11 cellular contexts compared by ENCODE assay signal in genomic region chr12:31353730-31354708, GRCh38. TPM values are rescaled to one million over a fixed set of nuclear protein-coding genes. Genes with fewer than 3 reads are reported as not detected.
DNase-seq lines count a peak whose midpoint lies in the region; ATAC-seq and TF ChIP-seq lines count a peak whose summit lies in the region.
"Had no signal": no experiment of that assay in that cellular context is flagged by ENCODE, and none has a peak within 500 bp of the region (broad histone marks: within the 10 kb centered on the region; RNA-seq: fewer than 3 reads in every experiment).

No MANE protein-coding gene starts in this region.

- no peak for TF ChIP-seq EP300 in transverse colon (IDR thresholded peaks at IDR 0.05; ENCODE audit: low read depth)

- DNase-seq in SKM-1 treated with dmso at 0.1 percent for 144 hours (lab: John Stamatoyannopoulos, UW; ENCODE audit: unreplicated experiment): peak; percentile 14
- DNase-seq in SKM-1 (lab: John Stamatoyannopoulos, UW; ENCODE audit: unreplicated experiment): no peak
- DNase-seq in NCI-H774 (lab: John Stamatoyannopoulos, UW): peak; percentile 93
- peak; percentile 55 for DNase-seq in globus pallidus (ENCODE audit: low spot score)
- DNase-seq in transverse colon: no peak
- no peak for DNase-seq in activated naive CD4-positive, alpha-beta T cell treated with anti-CD3 and anti-CD28 coated beads for 36 hours
- no peak for DNase-seq in activated CD4-positive, alpha-beta T cell treated with anti-CD3 and anti-CD28 coated beads for 4 hours
- DNase-seq: activated CD4-positive, alpha-beta T cell treated with anti-CD3 and anti-CD28 coated beads, Interleukin-2, amount 10 ng/mL, durations not matched to agents 7 days and 5 days; stimulated activated naive CD4-positive, alpha-beta T cell treated with Interleukin-2 at 50 U/mL for 16 hours had no signal

- no peaks in the 10 kb centered on the region for H3K9me3 ChIP-seq in transverse colon
- H3K9me3 ChIP-seq: breast epithelium had no signal

- TF ChIP-seq CTCF in transverse colon (IDR thresholded peaks at IDR 0.05): no peak

- CTCF ChIA-PET in activated naive CD4-positive, alpha-beta T cell treated with anti-CD3 and anti-CD28 coated beads for 36 hours (lab: Charles Lee): no interaction called here

- H3K36me3 Mint-ChIP-seq in activated naive CD4-positive, alpha-beta T cell treated with anti-CD3 and anti-CD28 coated beads for 36 hours (ENCODE audit: low read depth): no peaks in the 10 kb centered on the region

- in situ Hi-C loops in transverse colon (cut with MboI; ENCODE audit: low pct_ligation_motif_present in 1 of 4, low pct_unique_long_range_greater_than_20kb in 1 of 4, low sequenced_read_pairs in 3 of 4): no loop called here

- H3K4me3 ChIP-seq in transverse colon: no peak overlapping the region
- H3K4me3 ChIP-seq: breast epithelium had no signal

- no peaks in the 10 kb centered on the region for H3K27me3 ChIP-seq in transverse colon
- H3K27me3 ChIP-seq: breast epithelium had no signal

- intact Hi-C loops in transverse colon (cut with DNase I; ENCODE audit: low total_unique reads): no loop called here
- intact Hi-C loops in activated naive CD4-positive, alpha-beta T cell treated with anti-CD3 and anti-CD28 coated beads for 36 hours (cut with micrococcal nuclease): no loop called here

- H3K4me1 Mint-ChIP-seq in activated naive CD4-positive, alpha-beta T cell treated with anti-CD3 and anti-CD28 coated beads for 36 hours (ENCODE audit: low read depth): no peaks in the 10 kb centered on the region
- H3K4me1 Mint-ChIP-seq: activated CD4-positive, alpha-beta T cell treated with anti-CD3 and anti-CD28 coated beads, Interleukin-2, amount 10 ng/mL, durations not matched to agents 7 days and 5 days had no signal

- H3K36me3 ChIP-seq in transverse colon: no peaks in the 10 kb centered on the region
- H3K36me3 ChIP-seq: breast epithelium had no signal

- H3K4me3 Mint-ChIP-seq in activated naive CD4-positive, alpha-beta T cell treated with anti-CD3 and anti-CD28 coated beads for 36 hours: no peak overlapping the region
- H3K4me3 Mint-ChIP-seq: activated CD4-positive, alpha-beta T cell treated with anti-CD3 and anti-CD28 coated beads, Interleukin-2, amount 10 ng/mL, durations not matched to agents 7 days and 5 days had no signal

- H3K27ac Mint-ChIP-seq in activated naive CD4-positive, alpha-beta T cell treated with anti-CD3 and anti-CD28 coated beads for 36 hours: no peak overlapping the region
- H3K27ac Mint-ChIP-seq: activated CD4-positive, alpha-beta T cell treated with anti-CD3 and anti-CD28 coated beads, Interleukin-2, amount 10 ng/mL, durations not matched to agents 7 days and 5 days had no signal

- TF ChIP-seq POLR2A in transverse colon (IDR thresholded peaks at IDR 0.05): no peak

- peaks cover 5% of the 10 kb centered on the region for H3K27me3 Mint-ChIP-seq in activated naive CD4-positive, alpha-beta T cell treated with anti-CD3 and anti-CD28 coated beads for 36 hours (ENCODE audit: low read depth)

- H3K9me3 Mint-ChIP-seq in activated naive CD4-positive, alpha-beta T cell treated with anti-CD3 and anti-CD28 coated beads for 36 hours: no peaks in the 10 kb centered on the region
- H3K9me3 Mint-ChIP-seq: activated CD4-positive, alpha-beta T cell treated with anti-CD3 and anti-CD28 coated beads, Interleukin-2, amount 10 ng/mL, durations not matched to agents 7 days and 5 days had no signal

- WGBS in transverse colon (ENCODE audit: low coverage in 1 of 2), 2 donors: 29 to 41% methylated on average over 10 to 12 of the region's 12 CpGs

- peak overlapping the region; percentile 44 to 73 (median 64) for H3K27ac ChIP-seq in transverse colon
- H3K27ac ChIP-seq: breast epithelium had no signal

- H3K4me1 ChIP-seq in transverse colon: peaks cover 4 to 30% (median 8%) of the 10 kb centered on the region in 4 donors
- H3K4me1 ChIP-seq: breast epithelium had no signal

- ATAC-seq in GM19397 (IDR thresholded peaks at IDR 0.05; ENCODE audit: unreplicated experiment): no peak

RNA-seq across cellular contexts. Expression of gene SINHCAF, which starts 28.1 kb away (rescaled TPM):
- total RNA-seq in transverse colon: 100 to 1,000 TPM in 1 of 4 donors, 10 to 100 TPM in 3; 16.8 to 135 (median 64.8) TPM
- 100 to 1,000 TPM; 158 to 169 TPM for total RNA-seq in activated naive CD4-positive, alpha-beta T cell treated with anti-CD3 and anti-CD28 coated beads for 36 hours

Comparison
In these comparisons a context has a peak if more than half of its experiments do, and no peak if none do; other contexts are left out.
1. DNase-seq: peak in SKM-1 treated with dmso at 0.1 percent for 144 hours (single experiment), NCI-H774 (single experiment) and globus pallidus (single experiment); none in SKM-1 (single experiment), transverse colon (single experiment), activated naive CD4-positive, alpha-beta T cell treated with anti-CD3 and anti-CD28 coated beads for 36 hours (single experiment) and activated CD4-positive, alpha-beta T cell treated with anti-CD3 and anti-CD28 coated beads for 4 hours (0 of 2).